In the genomic region with DNA sequence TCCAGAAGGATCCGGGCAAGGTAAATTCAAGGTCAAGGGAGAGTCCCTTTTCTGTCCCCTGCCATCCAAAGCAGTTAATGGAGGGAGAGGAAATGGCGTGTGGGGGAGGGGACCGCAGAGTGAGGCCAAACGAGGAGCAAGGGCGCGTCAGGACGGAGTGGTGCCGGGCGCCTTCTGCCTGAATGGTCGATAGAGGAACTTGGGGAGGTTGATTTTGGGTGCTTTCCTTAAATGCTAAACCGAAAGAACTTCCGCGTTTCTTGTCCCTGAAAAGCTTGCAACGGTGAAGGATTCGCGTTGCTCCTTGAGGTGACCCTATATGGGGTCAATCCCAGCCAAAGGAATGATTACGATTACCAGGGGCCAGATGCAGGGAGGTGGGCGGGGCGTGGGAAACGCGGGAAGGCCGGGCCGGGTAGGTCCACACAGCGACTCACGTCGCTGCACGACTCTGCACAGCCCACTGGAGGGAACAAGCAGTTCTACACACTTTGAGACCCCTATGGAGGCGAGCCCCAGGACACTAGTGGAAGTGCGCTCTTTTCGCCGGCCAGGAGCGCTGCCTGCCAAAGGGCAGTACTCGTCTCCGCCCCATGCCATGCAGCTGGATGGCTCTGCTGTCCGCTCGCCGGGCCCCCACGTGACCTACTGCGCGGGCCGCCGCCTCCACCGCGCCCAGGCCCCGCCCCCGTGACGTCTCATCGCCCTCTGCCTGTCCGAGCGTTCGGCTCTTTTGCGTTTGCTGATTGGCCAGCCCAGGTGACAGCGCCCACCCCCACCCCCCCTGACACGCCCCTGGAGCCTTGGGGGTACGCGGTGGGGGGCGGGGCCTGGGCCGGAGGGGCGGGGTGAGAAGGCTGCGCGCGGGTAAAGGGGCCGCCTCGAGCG, we compare ENCODE assay signal across 1 cellular context.
TF ChIP-seq lines count a peak whose summit lies in the region.

No MANE protein-coding gene starts in this region.

TF ChIP-seq in HepG2, 621 proteins besides CTCF, POLR2A, EP300 and RAD21 (continued from another document and continues in another):
- TF ChIP-seq, protein P1, sequence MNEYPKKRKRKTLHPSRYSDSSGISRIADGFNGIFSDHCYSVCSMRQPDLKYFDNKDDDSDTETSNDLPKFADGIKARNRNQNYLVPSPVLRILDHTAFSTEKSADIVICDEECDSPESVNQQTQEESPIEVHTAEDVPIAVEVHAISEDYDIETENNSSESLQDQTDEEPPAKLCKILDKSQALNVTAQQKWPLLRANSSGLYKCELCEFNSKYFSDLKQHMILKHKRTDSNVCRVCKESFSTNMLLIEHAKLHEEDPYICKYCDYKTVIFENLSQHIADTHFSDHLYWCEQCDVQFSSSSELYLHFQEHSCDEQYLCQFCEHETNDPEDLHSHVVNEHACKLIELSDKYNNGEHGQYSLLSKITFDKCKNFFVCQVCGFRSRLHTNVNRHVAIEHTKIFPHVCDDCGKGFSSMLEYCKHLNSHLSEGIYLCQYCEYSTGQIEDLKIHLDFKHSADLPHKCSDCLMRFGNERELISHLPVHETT (CRISPR knock-in tag; conservative IDR thresholded peaks at IDR 0.05) = no peak
- TF ChIP-seq ZNF556 (CRISPR knock-in tag; IDR thresholded peaks at IDR 0.05; ENCODE audit: borderline replicate concordance) = no peak
- TF ChIP-seq ZNF383 (CRISPR knock-in tag; IDR thresholded peaks at IDR 0.05; ENCODE audit: borderline replicate concordance) = no peak
- peak; percentile 46; the same call in 1 of the 2 replicates for TF ChIP-seq GABPB1 (CRISPR knock-in tag; IDR thresholded peaks at IDR 0.05)
- no peak for TF ChIP-seq ZNF275 (CRISPR knock-in tag; IDR thresholded peaks at IDR 0.05; ENCODE audit: borderline replicate concordance)
- TF ChIP-seq, protein P2, sequence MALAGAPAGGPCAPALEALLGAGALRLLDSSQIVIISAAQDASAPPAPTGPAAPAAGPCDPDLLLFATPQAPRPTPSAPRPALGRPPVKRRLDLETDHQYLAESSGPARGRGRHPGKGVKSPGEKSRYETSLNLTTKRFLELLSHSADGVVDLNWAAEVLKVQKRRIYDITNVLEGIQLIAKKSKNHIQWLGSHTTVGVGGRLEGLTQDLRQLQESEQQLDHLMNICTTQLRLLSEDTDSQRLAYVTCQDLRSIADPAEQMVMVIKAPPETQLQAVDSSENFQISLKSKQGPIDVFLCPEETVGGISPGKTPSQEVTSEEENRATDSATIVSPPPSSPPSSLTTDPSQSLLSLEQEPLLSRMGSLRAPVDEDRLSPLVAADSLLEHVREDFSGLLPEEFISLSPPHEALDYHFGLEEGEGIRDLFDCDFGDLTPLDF (CRISPR knock-in tag; IDR thresholded peaks at IDR 0.05) = no peak
- TF ChIP-seq SMAD9 (CRISPR knock-in tag; IDR thresholded peaks at IDR 0.05) = no peak
- TF ChIP-seq ZNF850 (CRISPR knock-in tag; conservative IDR thresholded peaks at IDR 0.05) = no peak
- TF ChIP-seq ZBTB44 (CRISPR knock-in tag; IDR thresholded peaks at IDR 0.05) = no peak
- TF ChIP-seq SP5 (CRISPR knock-in tag; IDR thresholded peaks at IDR 0.05; ENCODE audit: borderline replicate concordance, low read depth) = peak; percentile 15; the same call in 1 of the 2 replicates
- no peak for TF ChIP-seq ZNF10 (CRISPR knock-in tag; IDR thresholded peaks at IDR 0.05; ENCODE audit: borderline replicate concordance, low read depth)
- TF ChIP-seq ZNF562 (CRISPR knock-in tag; IDR thresholded peaks at IDR 0.05; ENCODE audit: borderline replicate concordance) = no peak
- TF ChIP-seq, protein P3, sequence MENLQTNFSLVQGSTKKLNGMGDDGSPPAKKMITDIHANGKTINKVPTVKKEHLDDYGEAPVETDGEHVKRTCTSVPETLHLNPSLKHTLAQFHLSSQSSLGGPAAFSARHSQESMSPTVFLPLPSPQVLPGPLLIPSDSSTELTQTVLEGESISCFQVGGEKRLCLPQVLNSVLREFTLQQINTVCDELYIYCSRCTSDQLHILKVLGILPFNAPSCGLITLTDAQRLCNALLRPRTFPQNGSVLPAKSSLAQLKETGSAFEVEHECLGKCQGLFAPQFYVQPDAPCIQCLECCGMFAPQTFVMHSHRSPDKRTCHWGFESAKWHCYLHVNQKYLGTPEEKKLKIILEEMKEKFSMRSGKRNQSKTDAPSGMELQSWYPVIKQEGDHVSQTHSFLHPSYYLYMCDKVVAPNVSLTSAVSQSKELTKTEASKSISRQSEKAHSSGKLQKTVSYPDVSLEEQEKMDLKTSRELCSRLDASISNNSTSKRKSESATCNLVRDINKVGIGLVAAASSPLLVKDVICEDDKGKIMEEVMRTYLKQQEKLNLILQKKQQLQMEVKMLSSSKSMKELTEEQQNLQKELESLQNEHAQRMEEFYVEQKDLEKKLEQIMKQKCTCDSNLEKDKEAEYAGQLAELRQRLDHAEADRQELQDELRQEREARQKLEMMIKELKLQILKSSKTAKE (CRISPR knock-in tag; IDR thresholded peaks at IDR 0.05; ENCODE audit: borderline replicate concordance) = no peak
- no peak for TF ChIP-seq KLF12 (CRISPR knock-in tag; IDR thresholded peaks at IDR 0.05; ENCODE audit: borderline replicate concordance)
- TF ChIP-seq ELF1 (CRISPR knock-in tag; IDR thresholded peaks at IDR 0.05) = no peak
- no peak for TF ChIP-seq YEATS2 (CRISPR knock-in tag; IDR thresholded peaks at IDR 0.05; ENCODE audit: borderline replicate concordance)
- TF ChIP-seq PITX1 (CRISPR knock-in tag; IDR thresholded peaks at IDR 0.05) = no peak
- no peak for TF ChIP-seq MBNL3 (CRISPR knock-in tag; conservative IDR thresholded peaks at IDR 0.05)
- no peak for TF ChIP-seq ZNF224 (CRISPR knock-in tag; IDR thresholded peaks at IDR 0.05)
- TF ChIP-seq, protein P4, sequence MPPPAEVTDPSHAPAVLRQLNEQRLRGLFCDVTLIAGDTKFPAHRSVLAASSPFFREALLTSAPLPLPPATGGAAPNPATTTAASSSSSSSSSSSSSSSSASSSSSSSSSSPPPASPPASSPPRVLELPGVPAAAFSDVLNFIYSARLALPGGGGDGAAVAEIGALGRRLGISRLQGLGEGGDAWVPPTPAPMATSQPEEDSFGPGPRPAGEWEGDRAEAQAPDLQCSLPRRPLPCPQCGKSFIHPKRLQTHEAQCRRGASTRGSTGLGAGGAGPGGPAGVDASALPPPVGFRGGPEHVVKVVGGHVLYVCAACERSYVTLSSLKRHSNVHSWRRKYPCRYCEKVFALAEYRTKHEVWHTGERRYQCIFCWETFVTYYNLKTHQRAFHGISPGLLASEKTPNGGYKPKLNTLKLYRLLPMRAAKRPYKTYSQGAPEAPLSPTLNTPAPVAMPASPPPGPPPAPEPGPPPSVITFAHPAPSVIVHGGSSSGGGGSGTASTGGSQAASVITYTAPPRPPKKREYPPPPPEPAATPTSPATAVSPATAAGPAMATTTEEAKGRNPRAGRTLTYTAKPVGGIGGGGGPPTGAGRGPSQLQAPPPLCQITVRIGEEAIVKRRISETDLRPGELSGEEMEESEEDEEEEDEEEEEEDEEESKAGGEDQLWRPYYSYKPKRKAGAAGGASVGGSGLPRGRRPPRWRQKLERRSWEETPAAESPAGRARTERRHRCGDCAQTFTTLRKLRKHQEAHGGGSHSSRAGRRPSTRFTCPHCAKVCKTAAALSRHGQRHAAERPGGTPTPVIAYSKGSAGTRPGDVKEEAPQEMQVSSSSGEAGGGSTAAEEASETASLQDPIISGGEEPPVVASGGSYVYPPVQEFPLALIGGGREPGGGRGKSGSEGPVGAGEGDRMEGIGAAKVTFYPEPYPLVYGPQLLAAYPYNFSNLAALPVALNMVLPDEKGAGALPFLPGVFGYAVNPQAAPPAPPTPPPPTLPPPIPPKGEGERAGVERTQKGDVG (CRISPR knock-in tag; IDR thresholded peaks at IDR 0.05; ENCODE audit: borderline replicate concordance) = no peak
- TF ChIP-seq HMG20A (CRISPR knock-in tag; IDR thresholded peaks at IDR 0.05; ENCODE audit: borderline replicate concordance) = no peak
- TF ChIP-seq ZNF569 (CRISPR knock-in tag; IDR thresholded peaks at IDR 0.05; ENCODE audit: borderline replicate concordance) = no peak
- TF ChIP-seq ZNF646 (CRISPR knock-in tag; IDR thresholded peaks at IDR 0.05) = no peak
- TF ChIP-seq, protein P5, sequence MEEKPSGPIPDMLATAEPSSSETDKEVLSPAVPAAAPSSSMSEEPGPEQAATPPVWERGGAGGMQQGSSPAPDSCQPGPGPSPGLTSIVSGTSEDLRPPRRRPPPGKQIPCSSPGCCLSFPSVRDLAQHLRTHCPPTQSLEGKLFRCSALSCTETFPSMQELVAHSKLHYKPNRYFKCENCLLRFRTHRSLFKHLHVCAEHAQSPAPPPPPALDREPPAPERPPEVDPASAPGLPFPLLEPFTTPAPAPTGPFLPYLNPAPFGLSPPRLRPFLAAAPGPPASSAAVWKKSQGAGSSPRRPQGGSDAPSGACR (CRISPR knock-in tag; IDR thresholded peaks at IDR 0.05) = peak; percentile 43; the same call in 1 of the 2 replicates
- no peak for TF ChIP-seq MXI1 (IDR thresholded peaks at IDR 0.05; ENCODE audit: borderline replicate concordance, low read depth, low read length)
- TF ChIP-seq MEIS2 (CRISPR knock-in tag; IDR thresholded peaks at IDR 0.05) = no peak
- TF ChIP-seq KDM2A (CRISPR knock-in tag; IDR thresholded peaks at IDR 0.05; ENCODE audit: borderline replicate concordance, low read depth) = no peak
- no peak for TF ChIP-seq GLI4 (CRISPR knock-in tag; IDR thresholded peaks at IDR 0.05; ENCODE audit: borderline replicate concordance)
- no peak for TF ChIP-seq ZBTB34 (CRISPR knock-in tag; IDR thresholded peaks at IDR 0.05)
- TF ChIP-seq ZNF773 (CRISPR knock-in tag; IDR thresholded peaks at IDR 0.05; ENCODE audit: borderline replicate concordance) = no peak
- no peak for TF ChIP-seq SETDB1 (CRISPR knock-in tag; IDR thresholded peaks at IDR 0.05; ENCODE audit: borderline replicate concordance)
- TF ChIP-seq PCBP1 (IDR thresholded peaks at IDR 0.05; ENCODE audit: borderline replicate concordance, low read depth, low read length) = no peak
- peak; percentile 67; the same call in 1 of the 2 replicates for TF ChIP-seq RXRA (CRISPR knock-in tag; IDR thresholded peaks at IDR 0.05)
- no peak for TF ChIP-seq ZSCAN30 (CRISPR knock-in tag; IDR thresholded peaks at IDR 0.05)
- no peak for TF ChIP-seq ZNF713 (CRISPR knock-in tag; IDR thresholded peaks at IDR 0.05)
- TF ChIP-seq ZNF879 (CRISPR knock-in tag; IDR thresholded peaks at IDR 0.05) = no peak
